In the genomic region with DNA sequence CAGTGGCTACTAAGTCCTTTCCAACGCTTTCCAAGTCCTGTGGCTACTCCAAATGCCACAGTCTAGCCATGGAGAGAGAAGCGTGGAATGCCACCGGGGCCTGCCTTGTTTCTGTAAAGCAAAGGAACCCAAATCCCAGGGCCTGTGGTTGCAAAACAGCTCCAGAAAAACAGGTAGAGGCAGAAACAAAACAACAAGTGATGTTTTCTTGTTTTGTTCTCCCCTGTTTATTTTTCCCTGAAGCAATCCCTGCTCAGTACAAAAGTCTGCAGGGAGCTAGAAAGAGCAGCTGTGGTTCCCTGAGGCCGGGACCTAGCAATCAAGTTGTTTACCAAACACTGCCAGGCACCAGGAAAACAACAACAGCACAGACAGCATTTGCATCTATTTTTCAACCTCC, we compare ENCODE assay signal across 15 cellular contexts.
DNase-seq lines count a peak whose midpoint lies in the region; ATAC-seq and TF ChIP-seq lines count a peak whose summit lies in the region.
"Had no signal": no experiment of that assay in that cellular context is flagged by ENCODE, and none has a peak within 500 bp of the region (broad histone marks: within the 10 kb centered on the region; RNA-seq: fewer than 3 reads in every experiment).

No MANE protein-coding gene starts in this region.

- H4K12ac ChIP-seq in trophoblast cell (ENCODE audit: low read depth, low read length), result no peak overlapping the region

- H3K27me3 ChIP-seq in iPS-18a (ENCODE audit: control insufficient read depth, insufficient read depth, low read length) (no peaks in the 10 kb centered on the region), trophoblast cell (ENCODE audit: insufficient read depth, low read length) (no peaks in the 10 kb centered on the region)

- peak overlapping the region; percentile 16 for H3K4me2 ChIP-seq in trophoblast cell (ENCODE audit: low read length)

- no peaks in the 10 kb centered on the region for H3K9me3 ChIP-seq in iPS-18a (ENCODE audit: control insufficient read depth, low read depth, low read length)
- no peaks in the 10 kb centered on the region for H3K9me3 ChIP-seq in trophoblast cell (ENCODE audit: insufficient read depth, low read depth, low read length)

- no peak overlapping the region for H4K91ac ChIP-seq in trophoblast cell (ENCODE audit: low read depth, low read length)

- WGBS in trophoblast cell (ENCODE audit: extremely low coverage, insufficient coverage, insufficient read length), result no CpG with 5 or more reads among the region's 4 CpGs

- H2AK5ac ChIP-seq in trophoblast cell (ENCODE audit: low read length), result no peak overlapping the region

- H3K4ac ChIP-seq in trophoblast cell (ENCODE audit: low read depth, low read length), result no peak overlapping the region

- H2BK5ac ChIP-seq in trophoblast cell (ENCODE audit: low read depth, low read length, poor library complexity), result peak overlapping the region; percentile 74

- peak; percentile 91 for DNase-seq in ELF-1 (ENCODE audit: low read depth, low spot score)
- DNase-seq in WTC11 (ENCODE audit: low spot score), result peak; percentile 36
- DNase-seq in trophoblast cell, result peak; percentile 86 to 93
- DNase-seq in GM13977 (ENCODE audit: low spot score), result no peak
- DNase-seq in NOMO-1 (lab: John Stamatoyannopoulos, UW; ENCODE audit: unreplicated experiment in 2 of 2), result no peak
- no peak for DNase-seq in stimulated activated naive CD4-positive, alpha-beta T cell (lab: John Stamatoyannopoulos, UW)
- DNase-seq: activated T-cell treated with anti-CD3 and anti-CD28 coated beads for 4 hours, aorta, erythroblast, MV-4-11, NCI-H510A had no signal

- H3K27ac ChIP-seq in iPS-18a (ENCODE audit: low read length), result peak overlapping the region; percentile 5
- peak overlapping the region; percentile 89 for H3K27ac ChIP-seq in trophoblast cell (ENCODE audit: low read depth, low read length)
- H3K27ac ChIP-seq: HL-60, RWPE1 had no signal

- no peak overlapping the region for H4K8ac ChIP-seq in trophoblast cell (ENCODE audit: low read depth, low read length)

- ATAC-seq in WTC11 (peak; percentile 53), GM21381 (IDR thresholded peaks at IDR 0.05; ENCODE audit: unreplicated experiment) (no peak)

- H3K79me2 ChIP-seq in trophoblast cell (ENCODE audit: control insufficient read depth, insufficient read depth, low read length, poor library complexity), result peaks cover 2% of the 10 kb centered on the region

- H3K4me3 ChIP-seq in iPS-18a (ENCODE audit: low read length), result no peak overlapping the region
- no peak overlapping the region for H3K4me3 ChIP-seq in trophoblast cell (ENCODE audit: low read depth, low read length)

- peak overlapping the region; percentile 11; the same call in 1 of the 2 replicates for H3K4me3 Mint-ChIP-seq in WTC11

- no peak overlapping the region for H3K23ac ChIP-seq in trophoblast cell (ENCODE audit: low read length)

- H3K4me1 ChIP-seq in iPS-18a (ENCODE audit: control insufficient read depth, low read depth, low read length), result peaks cover 37% of the 10 kb centered on the region
- peaks cover 12 to 25% of the 10 kb centered on the region in 2 experiments for H3K4me1 ChIP-seq in trophoblast cell (ENCODE audit: control insufficient read depth in 1 of 2, insufficient read depth in 2 of 2, low read length in 2 of 2)

- no peak overlapping the region for H2BK12ac ChIP-seq in trophoblast cell (ENCODE audit: low read length)

- TF ChIP-seq CTCF in WTC11 (IDR thresholded peaks at IDR 0.05), result no peak
- no peak for TF ChIP-seq CTCF in GM13977 (IDR thresholded peaks at IDR 0.05; ENCODE audit: extremely low read depth, insufficient read depth, missing control alignments)

- POLR2A ChIA-PET in WTC11 (lab: Charles Lee), result no interaction called here

- H3K36me3 Mint-ChIP-seq in WTC11, result peaks cover 4% of the 10 kb centered on the region; the same call in 1 of the 2 replicates

- H2BK120ac ChIP-seq in trophoblast cell (ENCODE audit: insufficient read depth, low read length, poor library complexity), result peak overlapping the region; percentile 10

- H3K14ac ChIP-seq in trophoblast cell (ENCODE audit: low read length), result no peak overlapping the region

- H3K9ac ChIP-seq in iPS-18a (ENCODE audit: low read length) (no peak overlapping the region), trophoblast cell (ENCODE audit: low read length) (no peak overlapping the region)

- H3K18ac ChIP-seq in trophoblast cell (ENCODE audit: low read length), result no peak overlapping the region

- H3K9me3 Mint-ChIP-seq in WTC11, result no peaks in the 10 kb centered on the region

- in situ Hi-C loops in GM13977 (cut with MboI; ENCODE audit: low pct_unique_long_range_greater_than_20kb, low sequenced_read_pairs, unreplicated experiment), result no loop called here

- H2AFZ ChIP-seq in trophoblast cell (ENCODE audit: insufficient read depth, low read length, poor library complexity), result no peak overlapping the region

- CTCF ChIA-PET in WTC11 (lab: Charles Lee), result interaction anchor here (0.7 to 1.8 kb wide), 6 partner anchors 10 to 323 kb away, joined by 3 to 4 read pairs (median 3); no protein-coding TSS in a partner anchor

- H3K27me3 Mint-ChIP-seq in WTC11 (ENCODE audit: low read depth), result no peaks in the 10 kb centered on the region

- peak overlapping the region; percentile 80 for H3K27ac Mint-ChIP-seq in WTC11

- H3K36me3 ChIP-seq in iPS-18a (ENCODE audit: control insufficient read depth, low read depth, low read length) (no peaks in the 10 kb centered on the region), trophoblast cell (ENCODE audit: control insufficient read depth in 1 of 2, insufficient read depth in 2 of 2, low read length in 2 of 2) (no peaks in the 10 kb centered on the region)

- peaks cover 57% of the 10 kb centered on the region for H3K4me1 Mint-ChIP-seq in WTC11

- peaks cover 20% of the 10 kb centered on the region for H3K79me1 ChIP-seq in trophoblast cell (ENCODE audit: low read length)

TF ChIP-seq in WTC11, 78 proteins besides CTCF, POLR2A, EP300 and RAD21:
- TF ChIP-seq, protein P1, sequence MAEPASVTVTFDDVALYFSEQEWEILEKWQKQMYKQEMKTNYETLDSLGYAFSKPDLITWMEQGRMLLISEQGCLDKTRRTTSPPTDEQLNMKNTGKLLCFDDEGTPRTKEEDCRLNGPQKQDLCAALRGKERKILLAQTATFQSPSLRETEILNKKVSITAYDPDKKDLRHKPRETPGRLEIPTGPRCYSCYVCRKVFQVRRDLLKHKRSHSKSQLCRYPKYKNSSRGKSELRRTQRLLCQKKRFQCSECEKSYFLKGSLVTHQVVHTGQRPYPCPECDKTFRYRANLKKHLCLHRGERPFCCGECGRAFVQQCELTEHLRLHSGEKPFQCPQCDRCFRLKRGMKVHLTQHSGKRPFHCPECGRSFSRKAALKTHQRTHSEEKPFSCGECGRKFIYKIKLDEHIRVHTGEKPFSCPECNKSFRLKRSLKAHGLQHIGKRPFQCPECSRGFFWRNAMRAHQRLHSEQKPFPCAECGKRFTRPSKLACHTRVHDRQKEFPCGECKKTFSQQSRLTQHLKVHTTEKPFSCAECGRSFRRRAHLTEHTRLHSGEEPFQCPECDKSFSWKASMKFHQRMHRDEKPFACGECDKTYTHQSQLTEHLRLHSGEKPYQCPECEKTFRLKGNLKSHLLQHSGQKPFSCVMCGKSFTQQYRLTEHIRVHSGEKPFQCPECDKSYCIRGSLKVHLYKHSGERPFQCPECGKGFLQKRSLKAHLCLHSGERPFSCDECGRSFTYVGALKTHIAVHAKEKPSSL (CRISPR knock-in tag; conservative IDR thresholded peaks at IDR 0.05), result no peak
- TF ChIP-seq, protein P2, sequence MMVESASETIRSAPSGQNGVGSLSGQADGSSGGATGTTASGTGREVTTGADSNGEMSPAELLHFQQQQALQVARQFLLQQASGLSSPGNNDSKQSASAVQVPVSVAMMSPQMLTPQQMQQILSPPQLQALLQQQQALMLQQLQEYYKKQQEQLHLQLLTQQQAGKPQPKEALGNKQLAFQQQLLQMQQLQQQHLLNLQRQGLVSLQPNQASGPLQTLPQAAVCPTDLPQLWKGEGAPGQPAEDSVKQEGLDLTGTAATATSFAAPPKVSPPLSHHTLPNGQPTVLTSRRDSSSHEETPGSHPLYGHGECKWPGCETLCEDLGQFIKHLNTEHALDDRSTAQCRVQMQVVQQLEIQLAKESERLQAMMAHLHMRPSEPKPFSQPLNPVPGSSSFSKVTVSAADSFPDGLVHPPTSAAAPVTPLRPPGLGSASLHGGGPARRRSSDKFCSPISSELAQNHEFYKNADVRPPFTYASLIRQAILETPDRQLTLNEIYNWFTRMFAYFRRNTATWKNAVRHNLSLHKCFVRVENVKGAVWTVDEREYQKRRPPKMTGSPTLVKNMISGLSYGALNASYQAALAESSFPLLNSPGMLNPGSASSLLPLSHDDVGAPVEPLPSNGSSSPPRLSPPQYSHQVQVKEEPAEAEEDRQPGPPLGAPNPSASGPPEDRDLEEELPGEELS (CRISPR knock-in tag; IDR thresholded peaks at IDR 0.05), result peak; percentile 51; the same call in 1 of the 2 replicates

Comparison
In these comparisons a context has a peak if more than half of its experiments do, and no peak if none do; other contexts are left out.
1. DNase-seq: peak in ELF-1 (single experiment), WTC11 (single experiment) and trophoblast cell (2 of 2); none in GM13977 (single experiment), NOMO-1 (0 of 2) and stimulated activated naive CD4-positive, alpha-beta T cell (0 of 6).